8 cellular contexts compared by ENCODE assay signal in the genomic region with DNA sequence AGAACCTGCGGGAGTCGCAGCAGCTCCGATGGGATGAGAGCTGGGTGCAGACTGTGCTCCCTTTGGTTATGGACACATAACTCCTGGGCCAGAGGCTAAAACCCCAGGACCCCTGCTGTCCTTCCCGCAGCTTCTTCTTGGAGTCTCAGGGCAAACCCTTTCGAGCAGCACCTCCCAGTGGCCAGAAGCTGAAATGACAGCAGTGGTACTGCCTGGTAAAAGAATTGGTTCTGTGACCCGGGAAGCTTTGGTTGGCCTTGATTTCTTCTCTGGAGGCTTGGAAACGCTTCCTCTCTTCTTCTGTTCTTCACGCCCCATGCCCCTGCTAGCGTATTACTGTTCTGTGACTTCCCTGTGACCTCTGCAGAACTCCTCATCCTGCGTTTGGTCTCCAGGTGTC. TPM values are rescaled to one million over a fixed set of nuclear protein-coding genes. Genes with fewer than 3 reads are reported as not detected.
DNase-seq lines count a peak whose midpoint lies in the region; ATAC-seq and TF ChIP-seq lines count a peak whose summit lies in the region.
"Not testable (repeated sequence)": the region's sequence is repeated elsewhere in the genome, so short reads cannot be mapped to it uniquely, and the experiment has no call there.

No MANE protein-coding gene starts in this region.

- H3K4me3 ChIP-seq in HFF-Myc (replicated peaks; ENCODE audit: low read depth, low read length); astrocyte of the cerebellum (ENCODE audit: low read depth, low read length): not testable (repeated sequence)

- POLR2A ChIA-PET in activated CD4-positive, alpha-beta T cell treated with anti-CD3 and anti-CD28 coated beads for 36 hours (lab: Charles Lee), result interaction anchor here (0.7 to 0.8 kb wide), 2 partner anchors 27 to 126 kb away, joined by 3 read pairs; partner anchors contain the start of gene SEC14L5

- not testable (repeated sequence) for H3K27ac Mint-ChIP-seq in CD14-positive monocyte; activated CD4-positive, alpha-beta T cell treated with anti-CD3 and anti-CD28 coated beads for 36 hours; natural killer cell

- H3K36me3 Mint-ChIP-seq in CD14-positive monocyte, result peaks cover 44 to 88% of the 10 kb centered on the region in 2 donors
- H3K36me3 Mint-ChIP-seq in activated CD4-positive, alpha-beta T cell treated with anti-CD3 and anti-CD28 coated beads for 36 hours (ENCODE audit: low read depth), result peaks cover 20% of the 10 kb centered on the region
- not testable (repeated sequence) for H3K36me3 Mint-ChIP-seq in natural killer cell

- in situ Hi-C loops in astrocyte of the cerebellum (cut with HindIII; ENCODE audit: low sequenced_read_pairs), result not testable (repeated sequence)

- not testable (repeated sequence) for DNase-seq in CD14-positive monocyte (ENCODE audit: low spot score); HFF-Myc (ENCODE audit: extremely low read depth, low read depth)
- DNase-seq in NCI-H82 (lab: John Stamatoyannopoulos, UW), result peak; percentile 66
- peak; percentile 74 for DNase-seq in activated CD4-positive, alpha-beta T cell treated with anti-CD3 and anti-CD28 coated beads for 36 hours
- DNase-seq in astrocyte of the cerebellum (ENCODE audit: low read depth), result peak; percentile 24
- DNase-seq in foreskin melanocyte, result peak; percentile 29
- peak; percentile 37 for DNase-seq in natural killer cell
- DNase-seq in stimulated activated CD8-positive, alpha-beta memory T cell treated with anti-CD3 and anti-CD28 coated beads, Interleukin-4, amount 100 ng/mL, for 24 hours (ENCODE audit: low read depth), result peak; percentile 35

- ATAC-seq in activated CD4-positive, alpha-beta T cell treated with anti-CD3 and anti-CD28 coated beads for 36 hours, result not testable (repeated sequence)
- ATAC-seq in natural killer cell, result peak in 1 of 3 donors; percentile 34

- not testable (repeated sequence) for H3K4me1 Mint-ChIP-seq in CD14-positive monocyte; activated CD4-positive, alpha-beta T cell treated with anti-CD3 and anti-CD28 coated beads for 36 hours; natural killer cell

- H3K4me3 Mint-ChIP-seq in CD14-positive monocyte; activated CD4-positive, alpha-beta T cell treated with anti-CD3 and anti-CD28 coated beads for 36 hours; natural killer cell: not testable (repeated sequence)

- H3K27me3 Mint-ChIP-seq in CD14-positive monocyte (ENCODE audit: low read depth in 3 of 3); activated CD4-positive, alpha-beta T cell treated with anti-CD3 and anti-CD28 coated beads for 36 hours; natural killer cell (ENCODE audit: low read depth in 2 of 2): not testable (repeated sequence)

- CTCF ChIA-PET in activated CD4-positive, alpha-beta T cell treated with anti-CD3 and anti-CD28 coated beads for 36 hours (lab: Charles Lee), result interaction anchor here (0.6 to 1.1 kb wide), 6 partner anchors 10 to 225 kb away, joined by 3 read pairs; partner anchors contain the start of gene NAGPA

- H3K9me3 Mint-ChIP-seq in CD14-positive monocyte; activated CD4-positive, alpha-beta T cell treated with anti-CD3 and anti-CD28 coated beads for 36 hours (ENCODE audit: low read depth); natural killer cell: not testable (repeated sequence)

- intact Hi-C loops in CD14-positive monocyte (cut with micrococcal nuclease); activated CD4-positive, alpha-beta T cell treated with anti-CD3 and anti-CD28 coated beads for 36 hours (cut with DNase I, micrococcal nuclease); natural killer cell (cut with micrococcal nuclease): not testable (repeated sequence)

- peak; percentile 75 for TF ChIP-seq CTCF in CD14-positive monocyte (IDR thresholded peaks at IDR 0.05)
- peak; percentile 67 for TF ChIP-seq CTCF in HFF-Myc (IDR thresholded peaks at IDR 0.05; ENCODE audit: low read depth, low read length, missing control alignments)
- TF ChIP-seq CTCF in astrocyte of the cerebellum (IDR thresholded peaks at IDR 0.05; ENCODE audit: low read depth, low read length, missing control alignments), result peak; percentile 63
- peak; percentile 63 for TF ChIP-seq CTCF in natural killer cell (IDR thresholded peaks at IDR 0.05)

RNA-seq across cellular contexts. Expression of gene EEF2KMT, which starts 12.8 kb away (rescaled TPM):
- polyA plus RNA-seq in CD14-positive monocyte, result 1 to 10 TPM; 5.5 to 6.8 TPM
- 10 to 100 TPM; 12.2 TPM for total RNA-seq in activated CD4-positive, alpha-beta T cell treated with anti-CD3 and anti-CD28 coated beads for 36 hours
- total RNA-seq in natural killer cell, result 1 to 10 TPM; 3.0 to 4.7 (median 3.7) TPM

RNA-seq across cellular contexts. Expression of gene ALG1, which starts 13.2 kb away (rescaled TPM):
- 10 to 100 TPM; 25.2 to 31.0 TPM for polyA plus RNA-seq in CD14-positive monocyte
- total RNA-seq in activated CD4-positive, alpha-beta T cell treated with anti-CD3 and anti-CD28 coated beads for 36 hours, result 10 to 100 TPM; 15.7 to 18.1 TPM
- total RNA-seq in natural killer cell, result 10 to 100 TPM; 13.4 to 20.0 (median 17.4) TPM

RNA-seq across cellular contexts. Expression of gene C16orf89, which starts 19.0 kb away (rescaled TPM):
- not detected for polyA plus RNA-seq in CD14-positive monocyte
- total RNA-seq in activated CD4-positive, alpha-beta T cell treated with anti-CD3 and anti-CD28 coated beads for 36 hours, result not detected
- total RNA-seq in natural killer cell, result not detected

RNA-seq across cellular contexts. Expression of gene NAGPA, which starts 51.1 kb away (rescaled TPM):
- 10 to 100 TPM; 44.9 to 51.5 TPM for polyA plus RNA-seq in CD14-positive monocyte
- total RNA-seq in activated CD4-positive, alpha-beta T cell treated with anti-CD3 and anti-CD28 coated beads for 36 hours, result 10 to 100 TPM in 1 of 2 experiments, 1 to 10 TPM in 1; 8.9 to 10.2 TPM
- 10 to 100 TPM; 14.7 to 27.8 (median 23.0) TPM for total RNA-seq in natural killer cell
